Comparison of ENCODE assay signal across 14 cellular contexts in genomic region chr9:99071313-99072039, GRCh38. TPM values are rescaled to one million over a fixed set of nuclear protein-coding genes. Genes with fewer than 3 reads are reported as not detected.
DNase-seq lines count a peak whose midpoint lies in the region; ATAC-seq and TF ChIP-seq lines count a peak whose summit lies in the region.
"Had no signal": no experiment of that assay in that cellular context is flagged by ENCODE, and none has a peak within 500 bp of the region (broad histone marks: within the 10 kb centered on the region; RNA-seq: fewer than 3 reads in every experiment).

No MANE protein-coding gene starts in this region.

- 0 out of 22 replicates have a peak overlapping the region, but pooled peaks of 2 of the 11 experiments have one; percentile 4 to 8 for H3K27ac ChIP-seq in BLaER1 treated with 17β-estradiol and CSF1 and Interleukin-3, amounts not matched to agents 10 nM and 100 nM
- no peak overlapping the region for H3K27ac ChIP-seq in neuronal stem cell (replicated peaks; ENCODE audit: low read length)
- H3K27ac ChIP-seq: epithelial cell of prostate, vagina had no signal

- no peaks in the 10 kb centered on the region for H3K79me1 ChIP-seq in neuronal stem cell (ENCODE audit: low read depth, low read length)

- no CpG with 5 or more reads among the region's 9 CpGs for WGBS in neuronal stem cell (ENCODE audit: extremely low coverage in 2 of 2, insufficient read length in 2 of 2, insufficient replicate concordance in 1 of 2), 2 donors

- no peak overlapping the region for H2AK5ac ChIP-seq in neuronal stem cell (ENCODE audit: low read depth, low read length)

- in situ Hi-C loops in GM13977 (cut with MboI; ENCODE audit: low pct_unique_long_range_greater_than_20kb, low sequenced_read_pairs, unreplicated experiment), result no loop called here

- peak overlapping the region; percentile 95 for H3K27ac Mint-ChIP-seq in endothelial cell (ENCODE audit: unreplicated experiment)
- H3K27ac Mint-ChIP-seq in activated naive CD4-positive, alpha-beta T cell treated with anti-CD3 and anti-CD28 coated beads, Interleukin-2, amount 50 U/mL, for 72 hours, result no peak overlapping the region

- H2BK15ac ChIP-seq in neuronal stem cell (ENCODE audit: low read length), result peak overlapping the region; percentile 30

- peaks cover 58% of the 10 kb centered on the region for H3K4me1 Mint-ChIP-seq in endothelial cell (ENCODE audit: unreplicated experiment)

- DNase-seq in LHCN-M2 (ENCODE audit: low read depth) (peak; percentile 57), endothelial cell (ENCODE audit: low spot score) (peak; percentile 29), neuronal stem cell (ENCODE audit: low spot score) (no peak), GM13977 (ENCODE audit: low spot score) (no peak), 8988T (no peak), omental fat pad (ENCODE audit: low spot score) (no peak)
- DNase-seq in activated naive CD4-positive, alpha-beta T cell treated with anti-CD3 and anti-CD28 coated beads, Interleukin-2, amount 50 U/mL, for 72 hours (ENCODE audit: low spot score in 2 of 2), result no peak
- DNase-seq: DMS53, NCI-H1092 treated with DMSO at 0.1 percent for 48 hours, NCI-H510A had no signal

- no peak overlapping the region for H3K9ac ChIP-seq in BLaER1 treated with 17β-estradiol and CSF1 and Interleukin-3, amounts not matched to agents 10 nM and 100 nM
- H3K9ac ChIP-seq in neuronal stem cell (ENCODE audit: low read depth, low read length, poor library complexity), result no peak overlapping the region

- H3K9me3 ChIP-seq in BLaER1 treated with 17β-estradiol and CSF1 and Interleukin-3, amounts not matched to agents 10 nM and 100 nM (replicated peaks in 1 of 11), result no peaks in the 10 kb centered on the region
- no peaks in the 10 kb centered on the region for H3K9me3 ChIP-seq in neuronal stem cell (replicated peaks in 1 of 2; ENCODE audit: control insufficient read depth in 2 of 2, insufficient read depth in 1 of 2, low read depth in 1 of 2, low read length in 2 of 2)
- H3K9me3 ChIP-seq: vagina had no signal

- H3K4me1 ChIP-seq in BLaER1 treated with 17β-estradiol and CSF1 and Interleukin-3, amounts not matched to agents 10 nM and 100 nM, result peaks cover 3 to 28% (median 20%) of the 10 kb centered on the region in 10 experiments
- peaks cover 0 to 3% of the 10 kb centered on the region in 2 donors for H3K4me1 ChIP-seq in neuronal stem cell (ENCODE audit: control insufficient read depth in 2 of 2, insufficient read depth in 1 of 2, low read depth in 1 of 2, low read length in 2 of 2)

- H4K91ac ChIP-seq in neuronal stem cell (ENCODE audit: low read depth, low read length, poor library complexity), result no peak overlapping the region

- H3K14ac ChIP-seq in neuronal stem cell (ENCODE audit: low read length), result no peak overlapping the region

- TF ChIP-seq CTCF in endothelial cell (IDR thresholded peaks at IDR 0.05; ENCODE audit: unreplicated experiment) (no peak), GM13977 (IDR thresholded peaks at IDR 0.05; ENCODE audit: extremely low read depth, insufficient read depth, missing control alignments) (no peak), omental fat pad (IDR thresholded peaks at IDR 0.05) (no peak)

- peaks cover 2% of the 10 kb centered on the region for H3K27me3 Mint-ChIP-seq in endothelial cell (ENCODE audit: unreplicated experiment)

- peak overlapping the region; percentile 44 for H2BK12ac ChIP-seq in neuronal stem cell (ENCODE audit: low read length)

- H2AFZ ChIP-seq in neuronal stem cell (ENCODE audit: low read length), result no peak overlapping the region

- peak overlapping the region; percentile 35 for H3K18ac ChIP-seq in neuronal stem cell (ENCODE audit: low read length)

- no peaks in the 10 kb centered on the region for H3K9me3 Mint-ChIP-seq in endothelial cell (ENCODE audit: unreplicated experiment)
- H3K9me3 Mint-ChIP-seq in activated naive CD4-positive, alpha-beta T cell treated with anti-CD3 and anti-CD28 coated beads, Interleukin-2, amount 50 U/mL, for 72 hours, result peaks cover 0 to 5% of the 10 kb centered on the region in 2 donors

- H4K20me1 ChIP-seq in BLaER1 treated with 17β-estradiol and CSF1 and Interleukin-3, amounts not matched to agents 10 nM and 100 nM, result no peaks in the 10 kb centered on the region

- no peak overlapping the region for H2BK5ac ChIP-seq in neuronal stem cell (ENCODE audit: low read length)

- H3K4me3 ChIP-seq in BLaER1 treated with 17β-estradiol and CSF1 and Interleukin-3, amounts not matched to agents 10 nM and 100 nM, result no peak overlapping the region
- H3K4me3 ChIP-seq in neuronal stem cell (ENCODE audit: low read length in 2 of 2), result no peak overlapping the region
- H3K4me3 ChIP-seq: GM12878, vagina had no signal

- no peaks in the 10 kb centered on the region for H3K36me3 ChIP-seq in BLaER1 treated with 17β-estradiol and CSF1 and Interleukin-3, amounts not matched to agents 10 nM and 100 nM
- H3K36me3 ChIP-seq in neuronal stem cell (replicated peaks in 1 of 2; ENCODE audit: control insufficient read depth in 2 of 2, insufficient read depth in 2 of 2, low read length in 2 of 2), result no peaks in the 10 kb centered on the region
- H3K36me3 ChIP-seq: vagina had no signal

- H3K36me3 Mint-ChIP-seq in endothelial cell (ENCODE audit: low read depth, unreplicated experiment), result peaks cover 19% of the 10 kb centered on the region
- no peaks in the 10 kb centered on the region for H3K36me3 Mint-ChIP-seq in activated naive CD4-positive, alpha-beta T cell treated with anti-CD3 and anti-CD28 coated beads, Interleukin-2, amount 50 U/mL, for 72 hours

- H2BK120ac ChIP-seq in neuronal stem cell (ENCODE audit: low read depth, low read length), result no peak overlapping the region

- no peak overlapping the region for H3K23ac ChIP-seq in neuronal stem cell (ENCODE audit: low read depth, low read length, poor library complexity)

- H3K4ac ChIP-seq in neuronal stem cell (ENCODE audit: low read length), result no peak overlapping the region

- no peak overlapping the region for H3K4me3 Mint-ChIP-seq in endothelial cell (ENCODE audit: unreplicated experiment)

- peak overlapping the region in 6 of 11 experiments; percentile 14 to 49 (median 37); a peak in 10 of 22 replicates for H3K4me2 ChIP-seq in BLaER1 treated with 17β-estradiol and CSF1 and Interleukin-3, amounts not matched to agents 10 nM and 100 nM
- H3K4me2 ChIP-seq in neuronal stem cell (ENCODE audit: insufficient read depth, low read length, poor library complexity, severe bottlenecking), result no peak overlapping the region

- no peak for ATAC-seq in activated naive CD4-positive, alpha-beta T cell treated with anti-CD3 and anti-CD28 coated beads, Interleukin-2, amount 50 U/mL, for 72 hours
- no peak for ATAC-seq in omental fat pad (ENCODE audit: low FRiP score)
- ATAC-seq: GM12878 had no signal

- no peaks in the 10 kb centered on the region for H3K27me3 ChIP-seq in BLaER1 treated with 17β-estradiol and CSF1 and Interleukin-3, amounts not matched to agents 10 nM and 100 nM
- H3K27me3 ChIP-seq in neuronal stem cell (ENCODE audit: control insufficient read depth in 3 of 3, insufficient read depth in 3 of 3, low read depth in 1 of 3, low read length in 3 of 3), result no peaks in the 10 kb centered on the region
- H3K27me3 ChIP-seq: vagina had no signal

- H4K8ac ChIP-seq in neuronal stem cell (ENCODE audit: low read depth, low read length), result no peak overlapping the region

RNA-seq across cellular contexts. Expression of gene TGFBR1, which starts 33.4 kb away (rescaled TPM):
- 53.6 and 58.0 TPM in 2 replicates for total RNA-seq in LHCN-M2 (2014; rRNA removed)
- 13.0 TPM for polyA plus RNA-seq in LHCN-M2 (2012)
- total RNA-seq in endothelial cell (ENCODE audit: unreplicated experiment), result 206 TPM
- 44.9 TPM for polyA plus RNA-seq in neuronal stem cell (2013, experiment 1 of 2)
- 47.8 TPM for polyA plus RNA-seq in neuronal stem cell (2013, experiment 2 of 2)
- total RNA-seq in activated naive CD4-positive, alpha-beta T cell treated with anti-CD3 and anti-CD28 coated beads, Interleukin-2, amount 50 U/mL, for 72 hours, result 10 to 100 TPM; 13.4 to 23.4 TPM
- total RNA-seq in omental fat pad, result 10 to 100 TPM; 20.9 to 35.2 (median 30.9) TPM

Comparison
In these comparisons a context has a peak if more than half of its experiments do, and no peak if none do; other contexts are left out.
1. DNase-seq: peak in LHCN-M2 (single experiment) and endothelial cell (single experiment); none in neuronal stem cell (single experiment), GM13977 (single experiment), activated naive CD4-positive, alpha-beta T cell treated with anti-CD3 and anti-CD28 coated beads, Interleukin-2, amount 50 U/mL, for 72 hours (0 of 2), 8988T (single experiment) and omental fat pad (single experiment).